In genomic region chr3:175163686-175164085, GRCh38 we compare ENCODE assay signal across 18 cellular contexts.
A peak's percentile ranks its signal among the peaks of the same experiment; 100 is the strongest.
DNase-seq lines count a peak whose midpoint lies in the region; ATAC-seq and TF ChIP-seq lines count a peak whose summit lies in the region.
"Had no signal": no experiment of that assay in that cellular context is flagged by ENCODE, and none has a peak within 500 bp of the region (broad histone marks: within the 10 kb centered on the region; RNA-seq: fewer than 3 reads in every experiment).

No MANE protein-coding gene starts in this region.

- no peak for ATAC-seq in HG02678 (IDR thresholded peaks at IDR 0.05; ENCODE audit: unreplicated experiment)
- ATAC-seq: CD8-positive, alpha-beta T cell; gastrocnemius medialis; HepG2 had no signal

- no peaks in the 10 kb centered on the region for H3K27me3 ChIP-seq in brain microvascular endothelial cell (replicated peaks)
- H3K27me3 ChIP-seq: gastrocnemius medialis, MG63 had no signal

- in situ Hi-C loops in brain microvascular endothelial cell (cut with HindIII; ENCODE audit: low pct_ligation_motif_present, low sequenced_read_pairs), result no loop called here

- DNase-seq in DMS53 treated with DMSO at 0.1 percent for 48 hours (lab: John Stamatoyannopoulos, UW; ENCODE audit: unreplicated experiment) (peak; percentile 98), NCI-H1930 (lab: John Stamatoyannopoulos, UW) (peak; percentile 25 to 55), NCI-H510A (lab: John Stamatoyannopoulos, UW) (peak; percentile 79), cerebellar cortex (ENCODE audit: low spot score) (peak; percentile 57), brain microvascular endothelial cell (no peak), NCI-H226 (no peak), HCEC 1CT (no peak)
- DNase-seq: activated CD4-positive, alpha-beta T cell treated with anti-CD3 and anti-CD28 coated beads, Interleukin-2, amount 50 U/mL, for 1 hour; activated naive CD4-positive, alpha-beta T cell treated with anti-CD3 and anti-CD28 coated beads for 36 hours; CD8-positive, alpha-beta T cell; gastrocnemius medialis; left ventricle myocardium inferior; MG63; occipital lobe; stimulated activated CD4-positive, alpha-beta T cell treated with anti-CD3 and anti-CD28 coated beads, Interleukin-2, amount 100 ng/mL, for 48 hours had no signal

- no peak overlapping the region for H3K4me3 ChIP-seq in brain microvascular endothelial cell (ENCODE audit: low read depth, low read length)
- H3K4me3 ChIP-seq: gastrocnemius medialis, left ventricle myocardium inferior, MG63 had no signal

- no peak overlapping the region for H3K27ac ChIP-seq in brain microvascular endothelial cell
- H3K27ac ChIP-seq: epithelial cell of prostate, gastrocnemius medialis, left ventricle myocardium inferior had no signal

- no peaks in the 10 kb centered on the region for H3K36me3 ChIP-seq in brain microvascular endothelial cell (replicated peaks)
- H3K36me3 ChIP-seq: gastrocnemius medialis, left ventricle myocardium inferior, MG63 had no signal

- TF ChIP-seq CTCF in brain microvascular endothelial cell (IDR thresholded peaks at IDR 0.05; ENCODE audit: low read depth, low read length, missing control alignments), result no peak

Comparison
In these comparisons a context has a peak if more than half of its experiments do, and no peak if none do; other contexts are left out.
1. DNase-seq: peak in DMS53 treated with DMSO at 0.1 percent for 48 hours (single experiment), NCI-H1930 (2 of 2), NCI-H510A (single experiment) and cerebellar cortex (single experiment); none in brain microvascular endothelial cell (single experiment), NCI-H226 (single experiment) and HCEC 1CT (single experiment).